In the genomic region with DNA sequence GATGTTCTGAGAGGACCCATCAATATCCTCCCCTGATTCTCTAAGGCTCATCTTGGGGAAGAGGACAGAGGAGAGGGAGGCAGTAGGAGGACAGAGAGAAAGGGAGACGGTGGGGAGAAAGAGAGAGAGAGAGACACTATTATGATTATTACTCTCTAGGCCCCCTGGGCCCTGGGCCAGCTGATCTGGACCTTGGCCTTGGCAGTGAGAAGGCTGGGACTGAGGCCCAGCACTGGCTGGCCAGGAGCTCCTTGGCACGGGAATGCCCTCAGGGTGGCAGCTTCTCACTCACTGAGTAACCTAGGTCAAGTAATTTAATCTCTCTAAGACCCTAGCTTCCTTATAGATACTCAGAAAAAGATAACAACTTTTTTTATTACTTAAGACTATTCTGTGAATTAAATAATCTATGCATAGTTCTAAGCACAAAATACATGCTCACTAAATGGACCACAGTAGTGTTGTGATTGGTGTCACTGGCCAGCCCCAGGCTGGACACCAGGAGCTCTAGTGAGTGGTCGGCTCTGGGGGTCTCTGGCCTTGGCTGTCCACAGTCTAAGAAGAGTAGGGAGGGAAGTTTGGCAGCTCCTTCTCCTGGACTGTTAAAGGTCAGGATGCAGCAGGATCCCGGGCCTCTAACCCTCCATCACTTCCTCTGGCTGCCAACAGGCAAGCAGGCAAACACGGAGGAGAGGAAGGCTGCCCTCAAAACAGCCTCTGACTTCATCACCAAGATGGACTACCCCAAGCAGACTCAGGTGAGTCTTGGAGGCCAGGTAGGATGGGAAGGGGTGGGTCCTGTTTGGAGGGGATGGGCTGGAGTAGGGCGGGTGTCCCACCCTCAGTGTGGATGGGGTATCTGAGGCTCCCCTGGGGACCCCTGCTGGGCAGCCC, we compare ENCODE assay signal across 14 cellular contexts. TPM values are rescaled to one million over a fixed set of nuclear protein-coding genes. Genes with fewer than 3 reads are reported as not detected.
DNase-seq lines count a peak whose midpoint lies in the region; ATAC-seq, FAIRE-seq and TF ChIP-seq lines count a peak whose summit lies in the region.
"Had no signal": no experiment of that assay in that cellular context is flagged by ENCODE, and none has a peak within 500 bp of the region (broad histone marks: within the 10 kb centered on the region; RNA-seq: fewer than 3 reads in every experiment).

No MANE protein-coding gene starts in this region.

- H3K27ac ChIP-seq in angular gyrus (ENCODE audit: low read depth, low read length) (peak overlapping the region; percentile 15), gastroesophageal sphincter (peak overlapping the region; percentile 90 to 98 (median 94)), neutrophil (peak overlapping the region; percentile 62), thyroid gland (peak overlapping the region; percentile 50 to 91 (median 80))

- H3K4me1 ChIP-seq in gastroesophageal sphincter, result peaks cover 2 to 100% (median 50%) of the 10 kb centered on the region in 3 donors
- H3K4me1 ChIP-seq in neutrophil (ENCODE audit: control insufficient read depth in 1 of 2, insufficient read depth in 1 of 2, low read depth in 1 of 2, low read length in 1 of 2), result peaks cover 30 to 32% of the 10 kb centered on the region in 2 experiments
- H3K4me1 ChIP-seq in thyroid gland, result peaks cover 29 to 54% of the 10 kb centered on the region in 2 donors

- WGBS in gastroesophageal sphincter (ENCODE audit: low coverage in 1 of 2), 2 donors, result 33 to 40% methylated on average over 1 to 2 of the region's 6 CpGs
- WGBS in thyroid gland, 2 donors, result 47 to 73% methylated on average over 3 to 6 of the region's 6 CpGs

- no peak for FAIRE-seq in D721Med (lab: Jason Lieb, UNC)
- FAIRE-seq: endometrium had no signal

- ATAC-seq in gastroesophageal sphincter (no peak), HG02970 (IDR thresholded peaks at IDR 0.05; ENCODE audit: low FRiP score, unreplicated experiment) (no peak), HG03175 (IDR thresholded peaks at IDR 0.05; ENCODE audit: unreplicated experiment) (no peak)
- ATAC-seq: naive thymus-derived CD4-positive, alpha-beta T cell had no signal

- H3K27me3 ChIP-seq in gastroesophageal sphincter (no peaks in the 10 kb centered on the region), neutrophil (no peaks in the 10 kb centered on the region), thyroid gland (no peaks in the 10 kb centered on the region)

- H3K4me3 ChIP-seq in gastroesophageal sphincter (no peak overlapping the region), neutrophil (ENCODE audit: low read depth in 1 of 2, low read length in 1 of 2) (no peak overlapping the region), thyroid gland (replicated peaks in 1 of 3) (no peak overlapping the region)

- intact Hi-C loops in thyroid gland (cut with DNase I), result loop anchor here (5.0 kb wide), 2 partner anchors 79 to 106 kb away; no protein-coding TSS in a partner anchor

- TF ChIP-seq CTCF in gastroesophageal sphincter (IDR thresholded peaks at IDR 0.05) (no peak), neutrophil (IDR thresholded peaks at IDR 0.05) (no peak), thyroid gland (IDR thresholded peaks at IDR 0.05) (no peak), D721Med (IDR thresholded peaks at IDR 0.05; ENCODE audit: insufficient read depth, missing control alignments) (no peak)

- H3K9me3 ChIP-seq in gastroesophageal sphincter (no peaks in the 10 kb centered on the region), neutrophil (no peaks in the 10 kb centered on the region), thyroid gland (no peaks in the 10 kb centered on the region)

- no peak for TF ChIP-seq EP300 in gastroesophageal sphincter (IDR thresholded peaks at IDR 0.05)

- H3K36me3 ChIP-seq in gastroesophageal sphincter (peaks cover 5 to 98% of the 10 kb centered on the region in 2 donors), neutrophil (peaks cover 80% of the 10 kb centered on the region), thyroid gland (peaks cover 35 to 60% of the 10 kb centered on the region in 2 donors)

- TF ChIP-seq POLR2A in gastroesophageal sphincter (IDR thresholded peaks at IDR 0.05) (no peak), thyroid gland (IDR thresholded peaks at IDR 0.05) (no peak)

- peak; percentile 33 to 64 for DNase-seq in thyroid gland
- no peak for DNase-seq in GF-D8 (lab: John Stamatoyannopoulos, UW)
- DNase-seq in D721Med (ENCODE audit: insufficient read length, low spot score), result no peak
- DNase-seq: CD8-positive, alpha-beta memory T cell; naive thymus-derived CD4-positive, alpha-beta T cell; NCI-H1048; NCI-H510A; stimulated activated CD4-positive, alpha-beta T cell treated with anti-CD3 and anti-CD28 coated beads, Interleukin-15, amount 100 ng/mL, for 24 hours had no signal

RNA-seq across cellular contexts. Expression of gene GSN, which starts 50.0 kb away (rescaled TPM):
- total RNA-seq in gastroesophageal sphincter, result 1,000 to 10,000 TPM; 2,362 to 3,466 (median 3,146) TPM
- total RNA-seq in thyroid gland, result 1,000 to 10,000 TPM; 1,151 to 1,624 (median 1,443) TPM

RNA-seq across cellular contexts. Expression of gene STOM, which starts 52.1 kb away (rescaled TPM):
- total RNA-seq in gastroesophageal sphincter (100 to 1,000 TPM; 293 to 539 (median 457) TPM), thyroid gland (100 to 1,000 TPM; 104 to 275 (median 142) TPM)

Comparison
In these comparisons a context has a peak if more than half of its experiments do, and no peak if none do; other contexts are left out.
1. H3K27ac ChIP-seq: peak in every context shown above with its lines; median percentile 94 in gastroesophageal sphincter; 80 in thyroid gland; 62 in neutrophil; 15 in angular gyrus.
2. DNase-seq: peak in thyroid gland (2 of 2); none in GF-D8 (single experiment) and D721Med (single experiment).